In the genomic region with DNA sequence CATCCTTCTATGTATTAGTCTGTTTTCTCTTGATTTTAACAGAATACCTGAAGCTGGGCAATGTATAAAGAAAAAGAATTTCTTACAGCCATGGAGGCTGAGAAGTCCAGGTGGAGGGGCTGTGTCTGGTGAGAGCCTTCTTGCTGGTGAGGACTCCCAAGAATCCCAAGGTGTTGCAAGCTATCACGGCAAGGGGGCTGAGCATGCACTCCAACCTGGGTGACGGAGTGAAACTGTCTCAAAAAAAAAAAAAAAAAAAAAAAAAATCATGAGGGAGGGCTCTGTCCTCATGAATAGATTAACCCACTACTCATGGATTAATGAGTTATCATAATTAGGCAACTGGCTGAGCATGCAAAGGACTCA, we compare ENCODE assay signal across 1 cellular context.
TF ChIP-seq lines count a peak whose summit lies in the region.

No MANE protein-coding gene starts in this region.

TF ChIP-seq in GM23338, 12 proteins besides CTCF, POLR2A, EP300 and RAD21:
- TF ChIP-seq, protein P1, sequence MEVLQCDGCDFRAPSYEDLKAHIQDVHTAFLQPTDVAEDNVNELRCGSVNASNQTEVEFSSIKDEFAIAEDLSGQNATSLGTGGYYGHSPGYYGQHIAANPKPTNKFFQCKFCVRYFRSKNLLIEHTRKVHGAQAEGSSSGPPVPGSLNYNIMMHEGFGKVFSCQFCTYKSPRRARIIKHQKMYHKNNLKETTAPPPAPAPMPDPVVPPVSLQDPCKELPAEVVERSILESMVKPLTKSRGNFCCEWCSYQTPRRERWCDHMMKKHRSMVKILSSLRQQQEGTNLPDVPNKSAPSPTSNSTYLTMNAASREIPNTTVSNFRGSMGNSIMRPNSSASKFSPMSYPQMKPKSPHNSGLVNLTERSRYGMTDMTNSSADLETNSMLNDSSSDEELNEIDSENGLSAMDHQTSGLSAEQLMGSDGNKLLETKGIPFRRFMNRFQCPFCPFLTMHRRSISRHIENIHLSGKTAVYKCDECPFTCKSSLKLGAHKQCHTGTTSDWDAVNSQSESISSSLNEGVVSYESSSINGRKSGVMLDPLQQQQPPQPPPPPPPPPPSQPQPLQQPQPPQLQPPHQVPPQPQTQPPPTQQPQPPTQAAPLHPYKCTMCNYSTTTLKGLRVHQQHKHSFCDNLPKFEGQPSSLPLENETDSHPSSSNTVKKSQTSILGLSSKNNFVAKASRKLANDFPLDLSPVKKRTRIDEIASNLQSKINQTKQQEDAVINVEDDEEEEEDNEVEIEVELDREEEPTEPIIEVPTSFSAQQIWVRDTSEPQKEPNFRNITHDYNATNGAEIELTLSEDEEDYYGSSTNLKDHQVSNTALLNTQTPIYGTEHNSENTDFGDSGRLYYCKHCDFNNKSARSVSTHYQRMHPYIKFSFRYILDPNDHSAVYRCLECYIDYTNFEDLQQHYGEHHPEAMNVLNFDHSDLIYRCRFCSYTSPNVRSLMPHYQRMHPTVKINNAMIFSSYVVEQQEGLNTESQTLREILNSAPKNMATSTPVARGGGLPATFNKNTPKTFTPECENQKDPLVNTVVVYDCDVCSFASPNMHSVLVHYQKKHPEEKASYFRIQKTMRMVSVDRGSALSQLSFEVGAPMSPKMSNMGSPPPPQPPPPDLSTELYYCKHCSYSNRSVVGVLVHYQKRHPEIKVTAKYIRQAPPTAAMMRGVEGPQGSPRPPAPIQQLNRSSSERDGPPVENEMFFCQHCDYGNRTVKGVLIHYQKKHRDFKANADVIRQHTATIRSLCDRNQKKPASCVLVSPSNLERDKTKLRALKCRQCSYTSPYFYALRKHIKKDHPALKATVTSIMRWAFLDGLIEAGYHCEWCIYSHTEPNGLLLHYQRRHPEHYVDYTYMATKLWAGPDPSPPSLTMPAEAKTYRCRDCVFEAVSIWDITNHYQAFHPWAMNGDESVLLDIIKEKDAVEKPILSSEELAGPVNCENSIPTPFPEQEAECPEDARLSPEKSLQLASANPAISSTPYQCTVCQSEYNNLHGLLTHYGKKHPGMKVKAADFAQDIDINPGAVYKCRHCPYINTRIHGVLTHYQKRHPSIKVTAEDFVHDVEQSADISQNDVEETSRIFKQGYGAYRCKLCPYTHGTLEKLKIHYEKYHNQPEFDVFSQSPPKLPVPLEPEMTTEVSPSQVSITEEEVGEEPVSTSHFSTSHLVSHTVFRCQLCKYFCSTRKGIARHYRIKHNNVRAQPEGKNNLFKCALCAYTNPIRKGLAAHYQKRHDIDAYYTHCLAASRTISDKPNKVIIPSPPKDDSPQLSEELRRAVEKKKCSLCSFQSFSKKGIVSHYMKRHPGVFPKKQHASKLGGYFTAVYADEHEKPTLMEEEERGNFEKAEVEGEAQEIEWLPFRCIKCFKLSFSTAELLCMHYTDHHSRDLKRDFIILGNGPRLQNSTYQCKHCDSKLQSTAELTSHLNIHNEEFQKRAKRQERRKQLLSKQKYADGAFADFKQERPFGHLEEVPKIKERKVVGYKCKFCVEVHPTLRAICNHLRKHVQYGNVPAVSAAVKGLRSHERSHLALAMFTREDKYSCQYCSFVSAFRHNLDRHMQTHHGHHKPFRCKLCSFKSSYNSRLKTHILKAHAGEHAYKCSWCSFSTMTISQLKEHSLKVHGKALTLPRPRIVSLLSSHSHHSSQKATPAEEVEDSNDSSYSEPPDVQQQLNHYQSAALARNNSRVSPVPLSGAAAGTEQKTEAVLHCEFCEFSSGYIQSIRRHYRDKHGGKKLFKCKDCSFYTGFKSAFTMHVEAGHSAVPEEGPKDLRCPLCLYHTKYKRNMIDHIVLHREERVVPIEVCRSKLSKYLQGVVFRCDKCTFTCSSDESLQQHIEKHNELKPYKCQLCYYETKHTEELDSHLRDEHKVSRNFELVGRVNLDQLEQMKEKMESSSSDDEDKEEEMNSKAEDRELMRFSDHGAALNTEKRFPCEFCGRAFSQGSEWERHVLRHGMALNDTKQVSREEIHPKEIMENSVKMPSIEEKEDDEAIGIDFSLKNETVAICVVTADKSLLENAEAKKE (CRISPR knock-in tag; IDR thresholded peaks at IDR 0.05), result no peak
- TF ChIP-seq ZNF331 (CRISPR knock-in tag; IDR thresholded peaks at IDR 0.05; ENCODE audit: low read depth), result no peak
- TF ChIP-seq REST (IDR thresholded peaks at IDR 0.05; ENCODE audit: unreplicated experiment), result no peak
- TF ChIP-seq NANOG (IDR thresholded peaks at IDR 0.05; ENCODE audit: borderline replicate concordance), result no peak
- TF ChIP-seq ZNF114 (CRISPR knock-in tag; IDR thresholded peaks at IDR 0.05), result no peak
- no peak for TF ChIP-seq CREB1 (CRISPR knock-in tag; IDR thresholded peaks at IDR 0.05; ENCODE audit: low read depth)
- TF ChIP-seq POLR2AphosphoS5 (IDR thresholded peaks at IDR 0.05; ENCODE audit: low read depth), result no peak
- no peak for TF ChIP-seq EZH2 (IDR thresholded peaks at IDR 0.05; ENCODE audit: low read depth, unreplicated experiment)
- TF ChIP-seq, protein P2, sequence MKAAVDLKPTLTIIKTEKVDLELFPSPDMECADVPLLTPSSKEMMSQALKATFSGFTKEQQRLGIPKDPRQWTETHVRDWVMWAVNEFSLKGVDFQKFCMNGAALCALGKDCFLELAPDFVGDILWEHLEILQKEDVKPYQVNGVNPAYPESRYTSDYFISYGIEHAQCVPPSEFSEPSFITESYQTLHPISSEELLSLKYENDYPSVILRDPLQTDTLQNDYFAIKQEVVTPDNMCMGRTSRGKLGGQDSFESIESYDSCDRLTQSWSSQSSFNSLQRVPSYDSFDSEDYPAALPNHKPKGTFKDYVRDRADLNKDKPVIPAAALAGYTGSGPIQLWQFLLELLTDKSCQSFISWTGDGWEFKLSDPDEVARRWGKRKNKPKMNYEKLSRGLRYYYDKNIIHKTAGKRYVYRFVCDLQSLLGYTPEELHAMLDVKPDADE (IDR thresholded peaks at IDR 0.05), result no peak
- no peak for TF ChIP-seq EZH2phosphoT487 (IDR thresholded peaks at IDR 0.05; ENCODE audit: unreplicated experiment)
- no peak for TF ChIP-seq STAT1 (IDR thresholded peaks at IDR 0.05; ENCODE audit: unreplicated experiment)
